Comparison of ENCODE assay signal across 9 cellular contexts in genomic region chr16:11253995-11254912, GRCh38. TPM values are rescaled to one million over a fixed set of nuclear protein-coding genes. Genes with fewer than 3 reads are reported as not detected.
DNase-seq lines count a peak whose midpoint lies in the region; ATAC-seq, FAIRE-seq and TF ChIP-seq lines count a peak whose summit lies in the region.
"Had no signal": no experiment of that assay in that cellular context is flagged by ENCODE, and none has a peak within 500 bp of the region (broad histone marks: within the 10 kb centered on the region; RNA-seq: fewer than 3 reads in every experiment).

No MANE protein-coding gene starts in this region.

- peaks cover 47% of the 10 kb centered on the region for H3K4me1 Mint-ChIP-seq in activated CD4-positive, alpha-beta T cell treated with anti-CD3 and anti-CD28 coated beads, Interleukin-2, amount 10 ng/mL, durations not matched to agents 24 days and 14 days

- ATAC-seq in HG02763 (IDR thresholded peaks at IDR 0.05; ENCODE audit: unreplicated experiment) = no peak
- ATAC-seq in GM19452 (IDR thresholded peaks at IDR 0.05; ENCODE audit: unreplicated experiment) = no peak
- no peak for ATAC-seq in HG02759 (IDR thresholded peaks at IDR 0.05; ENCODE audit: unreplicated experiment)

- TF ChIP-seq CTCF in fibroblast of the aortic adventitia (IDR thresholded peaks at IDR 0.05; ENCODE audit: insufficient read depth, low read length) (no peak), sigmoid colon (IDR thresholded peaks at IDR 0.05) (no peak)

- no peaks in the 10 kb centered on the region for H3K9me3 Mint-ChIP-seq in activated CD4-positive, alpha-beta T cell treated with anti-CD3 and anti-CD28 coated beads, Interleukin-2, amount 10 ng/mL, durations not matched to agents 24 days and 14 days

- H3K27ac ChIP-seq in sigmoid colon = peak overlapping the region in 3 of 4 donors; percentile 90 to 99 (median 96)

- DNase-seq in GM18507 (ENCODE audit: extremely low spot score, insufficient read length, low read depth) (no peak), fibroblast of the aortic adventitia (ENCODE audit: low read depth) (no peak), sigmoid colon (no peak), NCI-H2171 treated with DMSO at 0.1 percent for 48 hours (lab: John Stamatoyannopoulos, UW) (no peak)
- peak; percentile 75 for DNase-seq in activated CD4-positive, alpha-beta T cell treated with anti-CD3 and anti-CD28 coated beads, Interleukin-2, amount 10 ng/mL, durations not matched to agents 24 days and 14 days

- peak overlapping the region; percentile 97 for H3K4me3 Mint-ChIP-seq in activated CD4-positive, alpha-beta T cell treated with anti-CD3 and anti-CD28 coated beads, Interleukin-2, amount 10 ng/mL, durations not matched to agents 24 days and 14 days

- H3K27ac Mint-ChIP-seq in activated CD4-positive, alpha-beta T cell treated with anti-CD3 and anti-CD28 coated beads, Interleukin-2, amount 10 ng/mL, durations not matched to agents 24 days and 14 days = peak overlapping the region; percentile 96

- peak; percentile 63 for FAIRE-seq in GM18507 (lab: Jason Lieb, UNC)

- H3K4me3 ChIP-seq in fibroblast of the aortic adventitia (ENCODE audit: low read depth, low read length) (peak overlapping the region; percentile 75), sigmoid colon (peak overlapping the region; percentile 78 to 88 (median 84))

- H3K4me1 ChIP-seq in sigmoid colon = peaks cover 0 to 44% (median 26%) of the 10 kb centered on the region in 4 donors

- no peaks in the 10 kb centered on the region for H3K27me3 ChIP-seq in sigmoid colon

- peaks cover 51% of the 10 kb centered on the region for H3K36me3 Mint-ChIP-seq in activated CD4-positive, alpha-beta T cell treated with anti-CD3 and anti-CD28 coated beads, Interleukin-2, amount 10 ng/mL, durations not matched to agents 24 days and 14 days (ENCODE audit: low read depth)

- WGBS in sigmoid colon, 2 donors = 42 to 48% methylated on average over 29 of the region's 29 CpGs

- no peaks in the 10 kb centered on the region for H3K9me3 ChIP-seq in sigmoid colon

- no peak for TF ChIP-seq POLR2A in sigmoid colon (IDR thresholded peaks at IDR 0.05)

- intact Hi-C loops in activated CD4-positive, alpha-beta T cell treated with anti-CD3 and anti-CD28 coated beads, Interleukin-2, amount 10 ng/mL, durations not matched to agents 24 days and 14 days (cut with micrococcal nuclease) = loop anchor here (5.0 to 10.0 kb wide), 2 partner anchors 72 to 331 kb away; partner anchors contain the start of gene LITAF
- intact Hi-C loops in sigmoid colon (cut with DNase I) = loop anchor here (10.0 kb wide), 2 partner anchors 119 to 509 kb away; partner anchors contain the start of gene NUBP1

- H3K36me3 ChIP-seq in sigmoid colon = no peaks in the 10 kb centered on the region

- H3K27me3 Mint-ChIP-seq in activated CD4-positive, alpha-beta T cell treated with anti-CD3 and anti-CD28 coated beads, Interleukin-2, amount 10 ng/mL, durations not matched to agents 24 days and 14 days = no peaks in the 10 kb centered on the region

- TF ChIP-seq EP300 in sigmoid colon (IDR thresholded peaks at IDR 0.05) = no peak

RNA-seq across cellular contexts. Expression of gene SOCS1, which starts 1.8 kb away (rescaled TPM):
- 152 and 153 TPM in 2 replicates for total RNA-seq in activated CD4-positive, alpha-beta T cell treated with anti-CD3 and anti-CD28 coated beads, Interleukin-2, amount 10 ng/mL, durations not matched to agents 24 days and 14 days
- total RNA-seq in fibroblast of the aortic adventitia (ENCODE audit: low replicate concordance) (3.3 and 5.6 TPM in 2 replicates), sigmoid colon (1 to 10 TPM in 3 of 4 donors, under 1 TPM in 1; 0.66 to 8.8 (median 3.4) TPM)
- 10 to 100 TPM in 1 of 3 donors, 1 to 10 TPM in 1, not detected in 1; 3.9 to 26.4 TPM for polyA plus RNA-seq in sigmoid colon

RNA-seq across cellular contexts. Expression of gene TNP2, which starts 14.9 kb away (rescaled TPM):
- total RNA-seq in activated CD4-positive, alpha-beta T cell treated with anti-CD3 and anti-CD28 coated beads, Interleukin-2, amount 10 ng/mL, durations not matched to agents 24 days and 14 days = not detected in 2 replicates
- total RNA-seq in fibroblast of the aortic adventitia (ENCODE audit: low replicate concordance) = not detected in 2 replicates
- not detected for total RNA-seq in sigmoid colon
- not detected for polyA plus RNA-seq in sigmoid colon
- total RNA-seq: activated CD8-positive, alpha-beta memory T cell treated with anti-CD3 and anti-CD28 coated beads for 36 hours had no signal

RNA-seq across cellular contexts. Expression of gene PRM3, which starts 19.2 kb away (rescaled TPM):
- not detected in 2 replicates for total RNA-seq in activated CD4-positive, alpha-beta T cell treated with anti-CD3 and anti-CD28 coated beads, Interleukin-2, amount 10 ng/mL, durations not matched to agents 24 days and 14 days
- total RNA-seq in fibroblast of the aortic adventitia (ENCODE audit: low replicate concordance) (not detected in 2 replicates), sigmoid colon (not detected)
- polyA plus RNA-seq in sigmoid colon = not detected
- total RNA-seq: activated CD8-positive, alpha-beta memory T cell treated with anti-CD3 and anti-CD28 coated beads for 36 hours had no signal

RNA-seq across cellular contexts. Expression of gene PRM2, which starts 22.0 kb away (rescaled TPM):
- not detected in 2 replicates for total RNA-seq in activated CD4-positive, alpha-beta T cell treated with anti-CD3 and anti-CD28 coated beads, Interleukin-2, amount 10 ng/mL, durations not matched to agents 24 days and 14 days
- total RNA-seq in fibroblast of the aortic adventitia (ENCODE audit: low replicate concordance) (not detected in 2 replicates), sigmoid colon (not detected)
- not detected for polyA plus RNA-seq in sigmoid colon
- total RNA-seq: activated CD8-positive, alpha-beta memory T cell treated with anti-CD3 and anti-CD28 coated beads for 36 hours had no signal

RNA-seq across cellular contexts. Expression of gene PRM1, which starts 26.9 kb away (rescaled TPM):
- total RNA-seq in activated CD4-positive, alpha-beta T cell treated with anti-CD3 and anti-CD28 coated beads, Interleukin-2, amount 10 ng/mL, durations not matched to agents 24 days and 14 days = not detected in 2 replicates
- total RNA-seq in fibroblast of the aortic adventitia (ENCODE audit: low replicate concordance) (not detected in 2 replicates), sigmoid colon (not detected)
- not detected for polyA plus RNA-seq in sigmoid colon
- total RNA-seq: activated CD8-positive, alpha-beta memory T cell treated with anti-CD3 and anti-CD28 coated beads for 36 hours had no signal

Comparison
In these comparisons a context has a peak if more than half of its experiments do, and no peak if none do; other contexts are left out.
1. RNA of gene SOCS1, which starts 1.8 kb away (total RNA-seq): 152 to 153 TPM in activated CD4-positive, alpha-beta T cell treated with anti-CD3 and anti-CD28 coated beads, Interleukin-2, amount 10 ng/mL, durations not matched to agents 24 days and 14 days; 3.3 to 5.6 TPM in fibroblast of the aortic adventitia and 0.66 to 8.8 TPM in sigmoid colon; every median in the first group is over 10 times any median in the second.